In genomic region chr12:125072496-125072895, GRCh38 we compare ENCODE assay signal across 34 cellular contexts.
"Had no signal": no experiment of that assay in that cellular context is flagged by ENCODE, and none has a peak within 500 bp of the region (broad histone marks: within the 10 kb centered on the region; RNA-seq: fewer than 3 reads in every experiment).

No MANE protein-coding gene starts in this region.

- H3K27ac ChIP-seq: ascending aorta, body of pancreas, brain microvascular endothelial cell, breast epithelium, VCaP had no signal

- DNase-seq: activated B cell treated with CpG ODN at 0.5 μM for 24 hours; activated CD4-positive, alpha-beta memory T cell treated with anti-CD3 and anti-CD28 coated beads for 36 hours; activated CD4-positive, alpha-beta T cell treated with anti-CD3 and anti-CD28 coated beads for 4 hours; activated CD4-positive, alpha-beta T cell treated with anti-CD3 and anti-CD28 coated beads, Interleukin-2, amount 10 ng/mL, durations not matched to agents 24 days and 14 days; activated CD4-positive, alpha-beta T cell treated with anti-CD3 and anti-CD28 coated beads, Interleukin-2, amount 50 U/mL, for 1 hour; activated CD4-positive, alpha-beta T cell treated with anti-CD3 and anti-CD28 coated beads, Interleukin-2, amount 50 U/mL, for 4 hours; activated CD4-positive, CD25-positive, alpha-beta regulatory T cell treated with anti-CD3 and anti-CD28 coated beads, Interleukin-2, amount 50 U/mL, for 72 hours; activated CD8-positive, alpha-beta memory T cell treated with anti-CD3 and anti-CD28 coated beads, Interleukin-2, amount 50 U/mL, for 4 hours; activated CD8-positive, alpha-beta T cell treated with anti-CD3 and anti-CD28 coated beads for 36 hours; activated effector memory CD4-positive, alpha-beta T cell treated with anti-CD3 and anti-CD28 coated beads, Interleukin-2, amount 50 U/mL, for 16 hours; activated gamma-delta T cell treated with Interleukin-2 at 50 U/mL for 16 hours; activated naive CD4-positive, alpha-beta T cell; activated naive CD4-positive, alpha-beta T cell treated with anti-CD3 and anti-CD28 coated beads for 36 hours; activated naive CD8-positive, alpha-beta T cell treated with anti-CD3 and anti-CD28 coated beads, Interleukin-2, amount 10 ng/mL, durations not matched to agents 7 days and 5 days; activated naive CD8-positive, alpha-beta T cell treated with anti-CD3 and anti-CD28 coated beads, Interleukin-2, amount 50 U/mL, for 24 hours; activated T-cell treated with anti-CD3 and anti-CD28 coated beads for 4 hours; activated T-cell treated with anti-CD3 and anti-CD28 coated beads, Interleukin-2, amount 50 U/mL, for 24 hours; activated T-cell treated with anti-CD3 and anti-CD28 coated beads, Interleukin-2, amount 50 U/mL, for 48 hours; amygdala; anterior cingulate cortex; body of pancreas; brain microvascular endothelial cell; central memory CD4-positive, alpha-beta T cell; T-helper 1 cell; T-helper 2 cell; T-helper 9 cell had no signal

- H3K9me3 Mint-ChIP-seq: activated B cell treated with CpG ODN at 0.5 μM for 24 hours; activated CD4-positive, alpha-beta memory T cell treated with anti-CD3 and anti-CD28 coated beads for 36 hours; activated CD4-positive, alpha-beta T cell treated with anti-CD3 and anti-CD28 coated beads, Interleukin-2, amount 10 ng/mL, durations not matched to agents 24 days and 14 days; activated CD8-positive, alpha-beta T cell treated with anti-CD3 and anti-CD28 coated beads for 36 hours; activated naive CD4-positive, alpha-beta T cell treated with anti-CD3 and anti-CD28 coated beads for 36 hours; activated naive CD4-positive, alpha-beta T cell treated with anti-CD3 and anti-CD28 coated beads, Interleukin-2, amount 50 U/mL, for 24 hours; activated naive CD8-positive, alpha-beta T cell treated with anti-CD3 and anti-CD28 coated beads, Interleukin-2, amount 10 ng/mL, durations not matched to agents 7 days and 5 days; activated naive CD8-positive, alpha-beta T cell treated with anti-CD3 and anti-CD28 coated beads, Interleukin-2, amount 50 U/mL, for 24 hours; activated T-cell treated with anti-CD3 and anti-CD28 coated beads, Interleukin-2, amount 50 U/mL, for 24 hours; activated T-helper 17 cell treated with anti-CD3 and anti-CD28 coated beads, Interleukin-2, amount 50 U/mL, for 72 hours; T-helper 1 cell treated with Interleukin-12 subunit alpha and Interleukin-12 subunit beta and Interleukin-4 antibody, amounts not matched to agents 30 μg/mL and 1 μg/mL, for 36 hours; T-helper 2 cell treated with Interferon-gamma antibody and Interleukin-4, amounts not matched to agents 5 μg/mL and 100 μg/mL, for 36 hours had no signal

- H3K36me3 ChIP-seq: breast epithelium had no signal

- H3K9me3 ChIP-seq: ascending aorta, body of pancreas, breast epithelium had no signal

- H3K27ac Mint-ChIP-seq: activated B cell treated with CpG ODN at 0.5 μM for 24 hours; activated CD4-positive, alpha-beta memory T cell treated with anti-CD3 and anti-CD28 coated beads for 36 hours; activated CD4-positive, alpha-beta T cell treated with anti-CD3 and anti-CD28 coated beads, Interleukin-2, amount 10 ng/mL, durations not matched to agents 24 days and 14 days; activated CD8-positive, alpha-beta T cell treated with anti-CD3 and anti-CD28 coated beads for 36 hours; activated naive CD4-positive, alpha-beta T cell treated with anti-CD3 and anti-CD28 coated beads for 36 hours; activated naive CD4-positive, alpha-beta T cell treated with anti-CD3 and anti-CD28 coated beads, Interleukin-2, amount 50 U/mL, for 24 hours; activated naive CD8-positive, alpha-beta T cell; activated naive CD8-positive, alpha-beta T cell treated with anti-CD3 and anti-CD28 coated beads, Interleukin-2, amount 10 ng/mL, durations not matched to agents 7 days and 5 days; activated naive CD8-positive, alpha-beta T cell treated with anti-CD3 and anti-CD28 coated beads, Interleukin-2, amount 50 U/mL, for 24 hours; activated T-cell treated with anti-CD3 and anti-CD28 coated beads, Interleukin-2, amount 50 U/mL, for 24 hours; activated T-helper 17 cell treated with anti-CD3 and anti-CD28 coated beads, Interleukin-2, amount 50 U/mL, for 72 hours; T-helper 1 cell treated with Interleukin-12 subunit alpha and Interleukin-12 subunit beta and Interleukin-4 antibody, amounts not matched to agents 30 μg/mL and 1 μg/mL, for 36 hours; T-helper 2 cell treated with Interferon-gamma antibody and Interleukin-4, amounts not matched to agents 5 μg/mL and 100 μg/mL, for 36 hours had no signal

- H3K4me3 Mint-ChIP-seq: activated B cell treated with CpG ODN at 0.5 μM for 24 hours; activated CD4-positive, alpha-beta memory T cell treated with anti-CD3 and anti-CD28 coated beads for 36 hours; activated CD4-positive, alpha-beta T cell treated with anti-CD3 and anti-CD28 coated beads, Interleukin-2, amount 10 ng/mL, durations not matched to agents 24 days and 14 days; activated CD8-positive, alpha-beta T cell treated with anti-CD3 and anti-CD28 coated beads for 36 hours; activated naive CD4-positive, alpha-beta T cell treated with anti-CD3 and anti-CD28 coated beads for 36 hours; activated naive CD4-positive, alpha-beta T cell treated with anti-CD3 and anti-CD28 coated beads, Interleukin-2, amount 50 U/mL, for 24 hours; activated naive CD8-positive, alpha-beta T cell; activated naive CD8-positive, alpha-beta T cell treated with anti-CD3 and anti-CD28 coated beads, Interleukin-2, amount 10 ng/mL, durations not matched to agents 7 days and 5 days; activated naive CD8-positive, alpha-beta T cell treated with anti-CD3 and anti-CD28 coated beads, Interleukin-2, amount 50 U/mL, for 24 hours; activated T-cell treated with anti-CD3 and anti-CD28 coated beads, Interleukin-2, amount 50 U/mL, for 24 hours; activated T-helper 17 cell treated with anti-CD3 and anti-CD28 coated beads, Interleukin-2, amount 50 U/mL, for 72 hours; T-helper 1 cell treated with Interleukin-12 subunit alpha and Interleukin-12 subunit beta and Interleukin-4 antibody, amounts not matched to agents 30 μg/mL and 1 μg/mL, for 36 hours; T-helper 2 cell treated with Interferon-gamma antibody and Interleukin-4, amounts not matched to agents 5 μg/mL and 100 μg/mL, for 36 hours had no signal

- H3K4me1 Mint-ChIP-seq: activated naive CD4-positive, alpha-beta T cell treated with anti-CD3 and anti-CD28 coated beads, Interleukin-2, amount 50 U/mL, for 24 hours; activated naive CD8-positive, alpha-beta T cell treated with anti-CD3 and anti-CD28 coated beads, Interleukin-2, amount 10 ng/mL, durations not matched to agents 7 days and 5 days had no signal

- H3K4me3 ChIP-seq: ascending aorta, body of pancreas, breast epithelium had no signal

- H3K27me3 Mint-ChIP-seq: activated B cell treated with CpG ODN at 0.5 μM for 24 hours; activated CD4-positive, alpha-beta memory T cell treated with anti-CD3 and anti-CD28 coated beads for 36 hours; activated CD4-positive, alpha-beta T cell treated with anti-CD3 and anti-CD28 coated beads, Interleukin-2, amount 10 ng/mL, durations not matched to agents 24 days and 14 days; activated CD8-positive, alpha-beta T cell treated with anti-CD3 and anti-CD28 coated beads for 36 hours; activated naive CD4-positive, alpha-beta T cell treated with anti-CD3 and anti-CD28 coated beads, Interleukin-2, amount 50 U/mL, for 24 hours; activated naive CD8-positive, alpha-beta T cell; activated naive CD8-positive, alpha-beta T cell treated with anti-CD3 and anti-CD28 coated beads, Interleukin-2, amount 10 ng/mL, durations not matched to agents 7 days and 5 days; activated naive CD8-positive, alpha-beta T cell treated with anti-CD3 and anti-CD28 coated beads, Interleukin-2, amount 50 U/mL, for 24 hours; activated T-cell treated with anti-CD3 and anti-CD28 coated beads, Interleukin-2, amount 50 U/mL, for 24 hours; activated T-helper 17 cell treated with anti-CD3 and anti-CD28 coated beads, Interleukin-2, amount 50 U/mL, for 72 hours had no signal

- H3K27me3 ChIP-seq: ascending aorta, body of pancreas, brain microvascular endothelial cell, breast epithelium had no signal

- H3K4me1 ChIP-seq: ascending aorta, breast epithelium had no signal
